Comparison of ENCODE assay signal across 12 cellular contexts in genomic region chr6:170174124-170174770, GRCh38.
DNase-seq lines count a peak whose midpoint lies in the region; ATAC-seq and TF ChIP-seq lines count a peak whose summit lies in the region.
"Had no signal": no experiment of that assay in that cellular context is flagged by ENCODE, and none has a peak within 500 bp of the region (broad histone marks: within the 10 kb centered on the region; RNA-seq: fewer than 3 reads in every experiment).

No MANE protein-coding gene starts in this region.

- peaks cover 3% of the 10 kb centered on the region for H3K4me1 Mint-ChIP-seq in activated T-cell treated with anti-CD3 and anti-CD28 coated beads, Interleukin-2, amount 50 U/mL, for 24 hours (ENCODE audit: low read depth)
- H3K4me1 Mint-ChIP-seq in activated T-cell treated with anti-CD3 and anti-CD28 coated beads, Interleukin-2, amount 50 U/mL, for 4 hours (ENCODE audit: low read depth): no peaks in the 10 kb centered on the region
- no peaks in the 10 kb centered on the region for H3K4me1 Mint-ChIP-seq in endodermal cell

- H3K27me3 Mint-ChIP-seq in activated T-cell treated with anti-CD3 and anti-CD28 coated beads, Interleukin-2, amount 50 U/mL, for 24 hours: peaks cover 28% of the 10 kb centered on the region
- H3K27me3 Mint-ChIP-seq in activated T-cell treated with anti-CD3 and anti-CD28 coated beads, Interleukin-2, amount 50 U/mL, for 4 hours (ENCODE audit: low read depth): no peaks in the 10 kb centered on the region
- no peaks in the 10 kb centered on the region for H3K27me3 Mint-ChIP-seq in endodermal cell (ENCODE audit: insufficient read depth)

- H3K27ac ChIP-seq in endodermal cell (ENCODE audit: low read depth, low read length) (no peak overlapping the region), tibial nerve (peak overlapping the region in 3 of 4 donors; percentile 50 to 72 (median 58)), foreskin keratinocyte (no peak overlapping the region)
- H3K27ac ChIP-seq: PC-9 had no signal

- no peak for TF ChIP-seq CTCF in endodermal cell (conservative IDR thresholded peaks at IDR 0.05)
- TF ChIP-seq CTCF in mucosa of descending colon (IDR thresholded peaks at IDR 0.05): no peak
- TF ChIP-seq CTCF in tibial nerve (IDR thresholded peaks at IDR 0.05): no peak
- TF ChIP-seq CTCF in foreskin keratinocyte (conservative IDR thresholded peaks at IDR 0.05): no peak

- WGBS in endodermal cell (ENCODE audit: insufficient coverage in 1 of 2, insufficient read length in 1 of 2), 2 experiments: 93 to 94% methylated on average over 16 to 17 of the region's 17 CpGs
- 51 to 58% methylated on average over 17 of the region's 17 CpGs for WGBS in tibial nerve, 2 donors

- intact Hi-C loops in mucosa of descending colon (cut with DNase I, micrococcal nuclease): no loop called here

- DNase-seq in activated T-cell treated with anti-CD3 and anti-CD28 coated beads, Interleukin-2, amount 50 U/mL, for 24 hours: peak; percentile 17
- DNase-seq in activated T-cell treated with anti-CD3 and anti-CD28 coated beads, Interleukin-2, amount 50 U/mL, for 4 hours: no peak
- peak; percentile 33 for DNase-seq in endodermal cell
- DNase-seq in mucosa of descending colon: peak in 1 of 3 donors; percentile 34
- peak in 1 of 2 donors; percentile 28 for DNase-seq in tibial nerve (ENCODE audit: low spot score in 2 of 2)
- DNase-seq in foreskin keratinocyte: no peak
- no peak for DNase-seq in KBM-7
- DNase-seq: foreskin fibroblast; NCI-H187 treated with DMSO at 0.1 percent for 48 hours; PC-9; stimulated activated naive CD4-positive, alpha-beta T cell had no signal

- ATAC-seq in activated T-cell treated with anti-CD3 and anti-CD28 coated beads, Interleukin-2, amount 50 U/mL, for 4 hours: no peak
- ATAC-seq in mucosa of descending colon: peak; percentile 17
- ATAC-seq in foreskin keratinocyte: no peak
- ATAC-seq in GM19023 (IDR thresholded peaks at IDR 0.05; ENCODE audit: unreplicated experiment): no peak

- H3K9me3 ChIP-seq in endodermal cell (ENCODE audit: control insufficient read depth, low read length) (no peaks in the 10 kb centered on the region), mucosa of descending colon (no peaks in the 10 kb centered on the region), tibial nerve (no peaks in the 10 kb centered on the region)

- H3K4me3 Mint-ChIP-seq in activated T-cell treated with anti-CD3 and anti-CD28 coated beads, Interleukin-2, amount 50 U/mL, for 24 hours: no peak overlapping the region
- H3K4me3 Mint-ChIP-seq in activated T-cell treated with anti-CD3 and anti-CD28 coated beads, Interleukin-2, amount 50 U/mL, for 4 hours: no peak overlapping the region
- H3K4me3 Mint-ChIP-seq in endodermal cell: no peak overlapping the region

- in situ Hi-C loops in KBM-7 (cut with MboI; ENCODE audit: low pct_unique_long_range_greater_than_20kb, low sequenced_read_pairs): no loop called here

- H3K4me3 ChIP-seq in endodermal cell (ENCODE audit: low read length) (no peak overlapping the region), mucosa of descending colon (no peak overlapping the region), tibial nerve (no peak overlapping the region)
- H3K4me3 ChIP-seq: PC-9 had no signal

- H3K27ac Mint-ChIP-seq in activated T-cell treated with anti-CD3 and anti-CD28 coated beads, Interleukin-2, amount 50 U/mL, for 24 hours: no peak overlapping the region
- H3K27ac Mint-ChIP-seq in endodermal cell: no peak overlapping the region

- H3K9me3 Mint-ChIP-seq in activated T-cell treated with anti-CD3 and anti-CD28 coated beads, Interleukin-2, amount 50 U/mL, for 24 hours: no peaks in the 10 kb centered on the region
- no peaks in the 10 kb centered on the region for H3K9me3 Mint-ChIP-seq in activated T-cell treated with anti-CD3 and anti-CD28 coated beads, Interleukin-2, amount 50 U/mL, for 4 hours
- peaks cover 37% of the 10 kb centered on the region for H3K9me3 Mint-ChIP-seq in endodermal cell

- H3K9ac ChIP-seq in endodermal cell (ENCODE audit: extremely low read depth, low read length, poor library complexity, severe bottlenecking): no peak overlapping the region

- H3K4me1 ChIP-seq in endodermal cell (ENCODE audit: control insufficient read depth, insufficient read depth, low read length) (no peaks in the 10 kb centered on the region), mucosa of descending colon (ENCODE audit: low read depth) (no peaks in the 10 kb centered on the region), tibial nerve (peaks cover 0 to 6% (median 0%) of the 10 kb centered on the region in 4 donors), foreskin keratinocyte (peaks cover 13% of the 10 kb centered on the region)

- H3K27me3 ChIP-seq in endodermal cell (ENCODE audit: control insufficient read depth, insufficient read depth, low read length, poor library complexity, severe bottlenecking) (no peaks in the 10 kb centered on the region), tibial nerve (no peaks in the 10 kb centered on the region), foreskin keratinocyte (no peaks in the 10 kb centered on the region)

- H3K36me3 ChIP-seq in endodermal cell (ENCODE audit: control insufficient read depth, insufficient read depth, low read length) (no peaks in the 10 kb centered on the region), mucosa of descending colon (ENCODE audit: low read depth) (no peaks in the 10 kb centered on the region), tibial nerve (no peaks in the 10 kb centered on the region)

- TF ChIP-seq EP300 in tibial nerve (IDR thresholded peaks at IDR 0.05): no peak

- H3K36me3 Mint-ChIP-seq in activated T-cell treated with anti-CD3 and anti-CD28 coated beads, Interleukin-2, amount 50 U/mL, for 24 hours (ENCODE audit: low read depth): no peaks in the 10 kb centered on the region
- no peaks in the 10 kb centered on the region for H3K36me3 Mint-ChIP-seq in activated T-cell treated with anti-CD3 and anti-CD28 coated beads, Interleukin-2, amount 50 U/mL, for 4 hours (ENCODE audit: insufficient read depth)
- no peaks in the 10 kb centered on the region for H3K36me3 Mint-ChIP-seq in endodermal cell (ENCODE audit: low read depth)

- TF ChIP-seq POLR2A in tibial nerve (IDR thresholded peaks at IDR 0.05): no peak

Comparison
In these comparisons a context has a peak if more than half of its experiments do, and no peak if none do; other contexts are left out.
1. DNase-seq: peak in activated T-cell treated with anti-CD3 and anti-CD28 coated beads, Interleukin-2, amount 50 U/mL, for 24 hours (single experiment) and endodermal cell (single experiment); none in activated T-cell treated with anti-CD3 and anti-CD28 coated beads, Interleukin-2, amount 50 U/mL, for 4 hours (single experiment), foreskin keratinocyte (0 of 2) and KBM-7 (single experiment).
2. H3K27ac ChIP-seq: peak in tibial nerve (3 of 4); none in endodermal cell (single experiment) and foreskin keratinocyte (single experiment).